In the genomic region with DNA sequence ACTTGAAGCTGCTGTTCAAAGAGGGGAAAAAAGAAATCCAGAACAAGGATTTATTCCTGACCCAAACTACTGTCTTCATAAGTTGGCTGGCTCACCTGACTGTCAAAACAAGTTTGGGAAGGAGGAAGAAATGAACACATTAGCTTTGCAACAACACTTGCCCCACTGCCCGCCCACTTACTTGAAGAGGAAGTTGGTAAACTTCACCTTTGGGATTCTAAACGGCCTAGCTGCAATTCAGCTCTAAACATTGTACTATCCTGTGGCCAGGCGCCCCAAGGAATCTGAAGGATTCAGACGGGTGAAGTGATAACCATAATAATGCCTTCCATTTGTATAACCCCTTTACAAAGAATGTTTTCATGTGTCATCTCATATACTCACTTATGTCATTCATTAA, we compare ENCODE assay signal across 1 cellular context.
TF ChIP-seq lines count a peak whose summit lies in the region.

No MANE protein-coding gene starts in this region.

TF ChIP-seq in IMR-90, 13 proteins besides CTCF, POLR2A, EP300 and RAD21:
- TF ChIP-seq, protein P1, sequence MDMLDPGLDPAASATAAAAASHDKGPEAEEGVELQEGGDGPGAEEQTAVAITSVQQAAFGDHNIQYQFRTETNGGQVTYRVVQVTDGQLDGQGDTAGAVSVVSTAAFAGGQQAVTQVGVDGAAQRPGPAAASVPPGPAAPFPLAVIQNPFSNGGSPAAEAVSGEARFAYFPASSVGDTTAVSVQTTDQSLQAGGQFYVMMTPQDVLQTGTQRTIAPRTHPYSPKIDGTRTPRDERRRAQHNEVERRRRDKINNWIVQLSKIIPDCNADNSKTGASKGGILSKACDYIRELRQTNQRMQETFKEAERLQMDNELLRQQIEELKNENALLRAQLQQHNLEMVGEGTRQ (IDR thresholded peaks at IDR 0.05; ENCODE audit: low read depth, low read length) = no peak
- TF ChIP-seq RCOR1 (IDR thresholded peaks at IDR 0.05; ENCODE audit: insufficient replicate concordance, low read length) = no peak
- no peak for TF ChIP-seq FOS (IDR thresholded peaks at IDR 0.05; ENCODE audit: low read depth, low read length)
- no peak for TF ChIP-seq BHLHE40 (IDR thresholded peaks at IDR 0.05; ENCODE audit: low read depth, low read length)
- TF ChIP-seq NFE2L2 (IDR thresholded peaks at IDR 0.05; ENCODE audit: low read depth, low read length) = no peak
